8 cellular contexts compared by ENCODE assay signal in genomic region chr6:52360601-52361346, GRCh38. TPM values are rescaled to one million over a fixed set of nuclear protein-coding genes. Genes with fewer than 3 reads are reported as not detected.
A peak's percentile ranks its signal among the peaks of the same experiment; 100 is the strongest.
DNase-seq lines count a peak whose midpoint lies in the region; ATAC-seq and TF ChIP-seq lines count a peak whose summit lies in the region.

No MANE protein-coding gene starts in this region.

- no peaks in the 10 kb centered on the region for H3K36me3 Mint-ChIP-seq in CD14-positive monocyte
- peaks cover 0 to 4% (median 0%) of the 10 kb centered on the region in 3 experiments; a peak in 2 of 7 replicates for H3K36me3 Mint-ChIP-seq in H9 (ENCODE audit: insufficient read depth in 1 of 3, low read depth in 3 of 3)
- peaks cover 10% of the 10 kb centered on the region for H3K36me3 Mint-ChIP-seq in activated naive CD8-positive, alpha-beta T cell treated with anti-CD3 and anti-CD28 coated beads, Interleukin-2, amount 10 ng/mL, durations not matched to agents 7 days and 5 days

- no peak overlapping the region for H2BK120ac ChIP-seq in H9 (ENCODE audit: low read depth, low read length, poor library complexity, severe bottlenecking)

- no peak overlapping the region for H2BK15ac ChIP-seq in H9 (ENCODE audit: low read depth, low read length)

- no peak overlapping the region for H2AFZ ChIP-seq in H9 (ENCODE audit: low read length)

- no peak overlapping the region for H3K18ac ChIP-seq in H9 (ENCODE audit: insufficient read length, low read depth, low read length)

- no peak overlapping the region for H3K14ac ChIP-seq in H9 (ENCODE audit: insufficient read depth, low read length)

- no peaks in the 10 kb centered on the region for H4K20me1 ChIP-seq in H9 (ENCODE audit: control insufficient read depth, insufficient read depth, insufficient read length)

- H3K23ac ChIP-seq in H9 (ENCODE audit: insufficient read length, low read depth, low read length), result no peak overlapping the region

- no peak overlapping the region for H3K4ac ChIP-seq in H9 (ENCODE audit: low read depth, low read length)

- H3K9ac ChIP-seq in H9 (ENCODE audit: extremely low read depth, insufficient read length, low read length), result no peak overlapping the region
- H3K9ac ChIP-seq in mucosa of rectum (ENCODE audit: low read depth in 1 of 2, low read length in 2 of 2), result peak overlapping the region; percentile 2 to 85

- POLR2A ChIA-PET in activated naive CD8-positive, alpha-beta T cell treated with anti-CD3 and anti-CD28 coated beads, Interleukin-2, amount 10 ng/mL, durations not matched to agents 7 days and 5 days (lab: Charles Lee), result interaction anchor here (1.6 to 2.9 kb wide), 2 partner anchors 27 to 39 kb away, joined by 8 to 19 read pairs; no protein-coding TSS in a partner anchor

- no peak overlapping the region for H4K91ac ChIP-seq in H9 (ENCODE audit: insufficient read length, low read depth, low read length)

- H2AK5ac ChIP-seq in H9 (ENCODE audit: insufficient read length, low read length), result no peak overlapping the region

- H3K4me1 ChIP-seq in H9 (ENCODE audit: insufficient read depth, low read length), result peaks cover 9% of the 10 kb centered on the region; the same call in 1 of the 2 replicates
- H3K4me1 ChIP-seq in mucosa of rectum (ENCODE audit: control insufficient read depth in 2 of 2, insufficient read depth in 2 of 2, low read length in 2 of 2), result peaks cover 22 to 26% of the 10 kb centered on the region in 2 donors

- H3K4me3 Mint-ChIP-seq in CD14-positive monocyte (no peak overlapping the region), H9 (peak overlapping the region; percentile 81 to 90; a peak in 3 of 5 replicates)
- peak overlapping the region; percentile 84 for H3K4me3 Mint-ChIP-seq in activated naive CD8-positive, alpha-beta T cell treated with anti-CD3 and anti-CD28 coated beads, Interleukin-2, amount 10 ng/mL, durations not matched to agents 7 days and 5 days

- no peaks in the 10 kb centered on the region for H3K79me2 ChIP-seq in H9 (ENCODE audit: insufficient read depth, low read length)

- H3K79me1 ChIP-seq in H9 (ENCODE audit: insufficient read depth, low read depth, low read length, poor library complexity, severe bottlenecking), result no peaks in the 10 kb centered on the region

- no peak overlapping the region for H3K4me2 ChIP-seq in H9 (ENCODE audit: insufficient read depth, insufficient read length, low read length)

- peaks cover 39% of the 10 kb centered on the region for H3K4me1 Mint-ChIP-seq in CD14-positive monocyte
- H3K4me1 Mint-ChIP-seq in H9, result peaks cover 16 to 18% of the 10 kb centered on the region in 2 experiments
- H3K4me1 Mint-ChIP-seq in activated naive CD8-positive, alpha-beta T cell treated with anti-CD3 and anti-CD28 coated beads, Interleukin-2, amount 10 ng/mL, durations not matched to agents 7 days and 5 days, result peaks cover 28% of the 10 kb centered on the region

- ATAC-seq in activated naive CD8-positive, alpha-beta T cell treated with anti-CD3 and anti-CD28 coated beads, Interleukin-2, amount 10 ng/mL, durations not matched to agents 7 days and 5 days (ENCODE audit: low read depth), result no peak
- ATAC-seq in GM21390 (IDR thresholded peaks at IDR 0.05; ENCODE audit: unreplicated experiment) (no peak), GM19397 (IDR thresholded peaks at IDR 0.05; ENCODE audit: unreplicated experiment) (no peak)

- no peak overlapping the region for H2BK5ac ChIP-seq in H9 (ENCODE audit: insufficient read length, low read length)

- TF ChIP-seq CTCF in CD14-positive monocyte (IDR thresholded peaks at IDR 0.05) (no peak), H9 (conservative IDR thresholded peaks at IDR 0.05) (no peak)

- H2BK12ac ChIP-seq in H9 (ENCODE audit: insufficient read length, low read depth, low read length), result no peak overlapping the region

- peaks cover 0 to 2% of the 10 kb centered on the region in 2 donors for H3K36me3 ChIP-seq in mucosa of rectum (ENCODE audit: control insufficient read depth in 2 of 2, insufficient read depth in 2 of 2, low read length in 2 of 2)

- peak overlapping the region in 1 of 2 donors; percentile 90 for H3K4me3 ChIP-seq in mucosa of rectum (ENCODE audit: low read length in 2 of 2)

- H3T11ph ChIP-seq in H9 (ENCODE audit: low read length), result no peak overlapping the region

- no peaks in the 10 kb centered on the region; the same call in 1 of the 2 replicates for H3K27me3 ChIP-seq in H9 (ENCODE audit: insufficient read depth, low read length)
- H3K27me3 ChIP-seq in mucosa of rectum (ENCODE audit: control insufficient read depth in 2 of 2, insufficient read depth in 2 of 2, low read length in 2 of 2), result no peaks in the 10 kb centered on the region

- H3K27ac ChIP-seq in H9 (ENCODE audit: insufficient read length, low read depth, low read length) (no peak overlapping the region), mucosa of rectum (ENCODE audit: low read depth in 2 of 2, low read length in 2 of 2) (peak overlapping the region; percentile 95)

- H3K56ac ChIP-seq in H9 (ENCODE audit: insufficient read length, low read depth, low read length), result no peak overlapping the region

- H3K9me3 ChIP-seq in H9 (ENCODE audit: control insufficient read depth, low read depth, low read length), result no peaks in the 10 kb centered on the region
- no peaks in the 10 kb centered on the region for H3K9me3 ChIP-seq in mucosa of rectum (ENCODE audit: control insufficient read depth in 2 of 2, low read length in 2 of 2)

- peaks cover 0 to 2% (median 1%) of the 10 kb centered on the region in 3 donors for H3K27me3 Mint-ChIP-seq in CD14-positive monocyte (ENCODE audit: low read depth in 3 of 3)
- H3K27me3 Mint-ChIP-seq in H9 (ENCODE audit: low read depth), result peaks cover 37% of the 10 kb centered on the region
- H3K27me3 Mint-ChIP-seq in activated naive CD8-positive, alpha-beta T cell treated with anti-CD3 and anti-CD28 coated beads, Interleukin-2, amount 10 ng/mL, durations not matched to agents 7 days and 5 days, result no peaks in the 10 kb centered on the region

- H4K8ac ChIP-seq in H9 (replicated peaks; ENCODE audit: insufficient read length, low read depth, low read length), result no peak overlapping the region

- intact Hi-C loops in CD14-positive monocyte (cut with micrococcal nuclease), result loop anchor here (5.0 kb wide), 2 partner anchors 73 to 78 kb away; partner anchors contain the start of gene MCM3 (in 1 of the 2)

- WGBS in H9 (ENCODE audit: extremely low coverage, insufficient read length, low lambda C conversion rate), result no CpG with 5 or more reads among the region's 11 CpGs

- H2BK20ac ChIP-seq in H9 (ENCODE audit: low read depth, low read length, poor library complexity, severe bottlenecking), result no peak overlapping the region

- peaks cover 15% of the 10 kb centered on the region for H3K23me2 ChIP-seq in H9 (ENCODE audit: insufficient read length, low read depth, low read length, poor library complexity, severe bottlenecking)

- H4K5ac ChIP-seq in H9 (ENCODE audit: insufficient read length, low read depth, low read length), result no peak overlapping the region

- DNase-seq in CD14-positive monocyte (ENCODE audit: low spot score), result no peak
- no peak for DNase-seq in H9
- no peak for DNase-seq in activated naive CD8-positive, alpha-beta T cell treated with anti-CD3 and anti-CD28 coated beads, Interleukin-2, amount 10 ng/mL, durations not matched to agents 7 days and 5 days
- DNase-seq in hippocampal formation (lab: John Stamatoyannopoulos, UW), result no peak
- DNase-seq in ureter (ENCODE audit: low spot score), result no peak

- peak overlapping the region; percentile 82 to 94 (median 92) for H3K27ac Mint-ChIP-seq in CD14-positive monocyte
- H3K27ac Mint-ChIP-seq in H9, result no peak overlapping the region
- peak overlapping the region; percentile 88 for H3K27ac Mint-ChIP-seq in activated naive CD8-positive, alpha-beta T cell treated with anti-CD3 and anti-CD28 coated beads, Interleukin-2, amount 10 ng/mL, durations not matched to agents 7 days and 5 days

- no peaks in the 10 kb centered on the region for H3K9me3 Mint-ChIP-seq in CD14-positive monocyte
- H3K9me3 Mint-ChIP-seq in H9, result no peaks in the 10 kb centered on the region
- no peaks in the 10 kb centered on the region for H3K9me3 Mint-ChIP-seq in activated naive CD8-positive, alpha-beta T cell treated with anti-CD3 and anti-CD28 coated beads, Interleukin-2, amount 10 ng/mL, durations not matched to agents 7 days and 5 days

RNA-seq across cellular contexts. Expression of gene PAQR8, which starts 1.2 kb away (rescaled TPM):
- 10 to 100 TPM in 1 of 2 donors, 1 to 10 TPM in 1; 6.8 to 17.4 TPM for polyA plus RNA-seq in CD14-positive monocyte
- total RNA-seq in H9 (2021) (3.0 and 3.4 TPM in 2 replicates), ureter (20.5 TPM)
- 10 to 100 TPM; 25.7 to 26.4 TPM for total RNA-seq in activated naive CD8-positive, alpha-beta T cell treated with anti-CD3 and anti-CD28 coated beads, Interleukin-2, amount 10 ng/mL, durations not matched to agents 7 days and 5 days

RNA-seq across cellular contexts. Expression of gene EFHC1, which starts 59.4 kb away (rescaled TPM):
- polyA plus RNA-seq in CD14-positive monocyte, result 1 to 10 TPM in 1 of 2 donors, under 1 TPM in 1; 0.30 to 2.3 TPM
- total RNA-seq in H9 (2021) (11.8 and 13.2 TPM in 2 replicates), ureter (20.4 TPM)
- 1 to 10 TPM; 4.2 to 5.1 TPM for total RNA-seq in activated naive CD8-positive, alpha-beta T cell treated with anti-CD3 and anti-CD28 coated beads, Interleukin-2, amount 10 ng/mL, durations not matched to agents 7 days and 5 days

Comparison
In these comparisons a context has a peak if more than half of its experiments do, and no peak if none do; other contexts are left out.
1. H3K27ac Mint-ChIP-seq: peak in CD14-positive monocyte (7 of 7) and activated naive CD8-positive, alpha-beta T cell treated with anti-CD3 and anti-CD28 coated beads, Interleukin-2, amount 10 ng/mL, durations not matched to agents 7 days and 5 days (single experiment); none in H9 (0 of 3).
2. H3K4me3 Mint-ChIP-seq: peak in H9 (2 of 2) and activated naive CD8-positive, alpha-beta T cell treated with anti-CD3 and anti-CD28 coated beads, Interleukin-2, amount 10 ng/mL, durations not matched to agents 7 days and 5 days (single experiment); none in CD14-positive monocyte (0 of 2).